ENCODE assay signal across 8 cellular contexts in genomic region chr2:241686649-241687425, GRCh38. TPM values are rescaled to one million over a fixed set of nuclear protein-coding genes. Genes with fewer than 3 reads are reported as not detected.
DNase-seq lines count a peak whose midpoint lies in the region; ATAC-seq, FAIRE-seq and TF ChIP-seq lines count a peak whose summit lies in the region.

Gene DTYMK (minus strand): TSS chr2:241686815. CDS start chr2:241686783, 32 bp downstream.

- H3K27ac ChIP-seq in cardiac muscle cell = peak within 1 kb of the TSS; percentile 96
- H3K27ac ChIP-seq in transverse colon = peak within 1 kb of the TSS; percentile 93 to 98 (median 96)

- H3K9ac ChIP-seq in adipocyte (ENCODE audit: low read length) = peak within 1 kb of the TSS; percentile 99

- H3K9me3 ChIP-seq in adipocyte (ENCODE audit: control insufficient read depth, low read length) = no peaks in the 10 kb centered on the region
- no peaks in the 10 kb centered on the region for H3K9me3 ChIP-seq in cardiac muscle cell (ENCODE audit: low read depth)
- no peaks in the 10 kb centered on the region for H3K9me3 ChIP-seq in transverse colon

- intact Hi-C loops in transverse colon (cut with DNase I; ENCODE audit: low total_unique reads) = no loop called here

- peak; percentile 87 for FAIRE-seq in GM12891 (lab: Jason Lieb, UNC)

- H3K27me3 ChIP-seq in adipocyte (replicated peaks; ENCODE audit: control insufficient read depth, insufficient read depth, low read length) (no peaks in the 10 kb centered on the region), cardiac muscle cell (no peaks in the 10 kb centered on the region), transverse colon (no peaks in the 10 kb centered on the region)

- TF ChIP-seq POLR2A in GM12891 (IDR thresholded peaks at IDR 0.05; ENCODE audit: low read depth, low read length) (peak; percentile 85), transverse colon (IDR thresholded peaks at IDR 0.05) (peak; percentile 71)

- no peak for TF ChIP-seq EP300 in transverse colon (IDR thresholded peaks at IDR 0.05; ENCODE audit: low read depth)

- TF ChIP-seq CTCF in cardiac muscle cell (IDR thresholded peaks at IDR 0.05; ENCODE audit: low read depth, low read length) (no peak), transverse colon (IDR thresholded peaks at IDR 0.05) (no peak)

- peak; percentile 99 for DNase-seq in GM12891 (ENCODE audit: insufficient read length, low spot score)
- DNase-seq in NCI-H1436 treated with DMSO at 0.1 percent for 48 hours (lab: John Stamatoyannopoulos, UW) = peak; percentile 43
- peak; percentile 92 for DNase-seq in T follicular helper cell (ENCODE audit: low read depth)
- DNase-seq in adipocyte (ENCODE audit: low read depth) = peak; percentile 99
- peak; percentile 98 to 99 for DNase-seq in cardiac muscle cell (ENCODE audit: low read depth in 1 of 2, low spot score in 1 of 2)
- DNase-seq in pons (ENCODE audit: low spot score) = peak; percentile 96
- peak; percentile 97 for DNase-seq in transverse colon

- peaks cover 18% of the 10 kb centered on the region for H3K4me1 ChIP-seq in adipocyte (ENCODE audit: control insufficient read depth, insufficient read depth, low read length)
- H3K4me1 ChIP-seq in cardiac muscle cell (ENCODE audit: low read depth) = peaks cover 8% of the 10 kb centered on the region
- peaks cover 13 to 36% (median 20%) of the 10 kb centered on the region in 4 donors for H3K4me1 ChIP-seq in transverse colon

- in situ Hi-C loops in transverse colon (cut with MboI; ENCODE audit: low pct_ligation_motif_present in 1 of 4, low pct_unique_long_range_greater_than_20kb in 1 of 4, low sequenced_read_pairs in 3 of 4) = no loop called here

- peak; percentile 97 for ATAC-seq in HG02798 (IDR thresholded peaks at IDR 0.05; ENCODE audit: poor library complexity, unreplicated experiment)

- H3K4me3 ChIP-seq in adipocyte (ENCODE audit: low read length) (peak within 1 kb of the TSS; percentile 98), cardiac muscle cell (peak within 1 kb of the TSS; percentile 82), transverse colon (peak within 1 kb of the TSS; percentile 87 to 96 (median 89))

- WGBS in transverse colon (ENCODE audit: low coverage in 1 of 2), 2 donors = 1% methylated on average over 44 of the region's 102 CpGs; no CpG with 5 or more reads in 1 of the 2 donors

- H3K36me3 ChIP-seq in adipocyte (ENCODE audit: control insufficient read depth, insufficient read depth, low read length, severe bottlenecking) = peaks cover 19% of the 10 kb centered on the region
- H3K36me3 ChIP-seq in cardiac muscle cell = peaks cover 6% of the 10 kb centered on the region
- no peaks in the 10 kb centered on the region for H3K36me3 ChIP-seq in transverse colon

TF ChIP-seq in GM12891, 5 proteins besides CTCF, POLR2A, EP300 and RAD21:
- TF ChIP-seq TAF1 (IDR thresholded peaks at IDR 0.05; ENCODE audit: low read depth, low read length) = peak; percentile 41; the same call in 1 of the 2 replicates
- peak; percentile 80 for TF ChIP-seq POLR2AphosphoS5 (IDR thresholded peaks at IDR 0.05; ENCODE audit: low read depth, low read length)
- TF ChIP-seq SPI1 (IDR thresholded peaks at IDR 0.05; ENCODE audit: low read depth, low read length) = no peak
- TF ChIP-seq PAX5 (IDR thresholded peaks at IDR 0.05; ENCODE audit: insufficient read depth, low read length, severe bottlenecking) = peak; percentile 7
- peak; percentile 9; the same call in 1 of the 2 replicates for TF ChIP-seq POU2F2 (IDR thresholded peaks at IDR 0.05; ENCODE audit: low read depth, low read length)

RNA-seq across cellular contexts. Expression of gene DTYMK, which starts in this region (rescaled TPM):
- polyA plus RNA-seq in GM12891 (2012; ENCODE audit: low read depth, missing spikeins) = 40.4 TPM
- total RNA-seq in cardiac muscle cell (31.1 and 47.7 TPM in 2 replicates), transverse colon (10 to 100 TPM in 2 of 4 donors, 1 to 10 TPM in 2; 3.4 to 27.9 (median 11.4) TPM)
- 72.7 and 85.3 TPM in 2 replicates for polyA plus RNA-seq in cardiac muscle cell

Comparison
In these comparisons a context has a peak if more than half of its experiments do, and no peak if none do; other contexts are left out.
1. Peak in every context shown above with its lines: DNase-seq, ATAC-seq, H3K4me3 ChIP-seq and H3K27ac ChIP-seq.
2. DNase-seq: peak in every context shown above with its lines; median percentile 99 in GM12891; 99 in adipocyte; 98 in cardiac muscle cell; 97 in transverse colon; 96 in pons; 92 in T follicular helper cell; 43 in NCI-H1436 treated with DMSO at 0.1 percent for 48 hours.